ENCODE assay signal across 9 cellular contexts in genomic region chr17:31581491-31581890, GRCh38.
DNase-seq lines count a peak whose midpoint lies in the region; ATAC-seq and TF ChIP-seq lines count a peak whose summit lies in the region.
"Had no signal": no experiment of that assay in that cellular context is flagged by ENCODE, and none has a peak within 500 bp of the region (broad histone marks: within the 10 kb centered on the region; RNA-seq: fewer than 3 reads in every experiment).

No MANE protein-coding gene starts in this region.

- no peak overlapping the region for H3K4me3 Mint-ChIP-seq in activated CD4-positive, alpha-beta memory T cell treated with anti-CD3 and anti-CD28 coated beads, Interleukin-2, amount 10 ng/mL, durations not matched to agents 7 days and 5 days

- in situ Hi-C loops in ACHN (cut with HindIII; ENCODE audit: low pct_ligation_motif_present, low pct_unique_long_range_greater_than_20kb, low sequenced_read_pairs) = no loop called here

- 29 to 59% (median 45%) methylated on average over 4 of the region's 4 CpGs for WGBS in ovary, 3 donors

- POLR2A ChIA-PET in activated CD4-positive, alpha-beta memory T cell treated with anti-CD3 and anti-CD28 coated beads, Interleukin-2, amount 10 ng/mL, durations not matched to agents 7 days and 5 days (lab: Charles Lee) = no interaction called here

- H3K4me1 ChIP-seq in RWPE2 (ENCODE audit: insufficient read depth, poor library complexity, severe bottlenecking) = peaks cover 40% of the 10 kb centered on the region
- peaks cover 12% of the 10 kb centered on the region for H3K4me1 ChIP-seq in ovary (ENCODE audit: insufficient read depth)

- H3K27me3 ChIP-seq in RWPE2 (ENCODE audit: insufficient read depth, poor library complexity, severe bottlenecking) (no peaks in the 10 kb centered on the region), ovary (no peaks in the 10 kb centered on the region)

- H3K4me3 ChIP-seq in RWPE2 (ENCODE audit: severe bottlenecking) (no peak overlapping the region), fibroblast of mammary gland (ENCODE audit: control insufficient read depth, low read depth, low read length) (no peak overlapping the region), ovary (no peak overlapping the region)

- no peak for TF ChIP-seq POLR2A in ovary (IDR thresholded peaks at IDR 0.05)

- peak; percentile 54 for DNase-seq in ACHN
- no peak for DNase-seq in RWPE2 (ENCODE audit: low spot score)
- DNase-seq in fibroblast of mammary gland (ENCODE audit: low read depth) = peak; percentile 54
- peak in 3 of 5 donors; percentile 50 to 70 (median 52) for DNase-seq in ovary
- DNase-seq in activated CD4-positive, alpha-beta memory T cell treated with anti-CD3 and anti-CD28 coated beads, Interleukin-2, amount 10 ng/mL, durations not matched to agents 7 days and 5 days = no peak
- DNase-seq in NOMO-1 treated with dmso at 0.1 percent for 144 hours (lab: John Stamatoyannopoulos, UW; ENCODE audit: unreplicated experiment) = no peak
- DNase-seq: NCI-H1105 had no signal

- no peaks in the 10 kb centered on the region for H3K4me1 Mint-ChIP-seq in activated CD4-positive, alpha-beta memory T cell treated with anti-CD3 and anti-CD28 coated beads, Interleukin-2, amount 10 ng/mL, durations not matched to agents 7 days and 5 days

- H3K27ac Mint-ChIP-seq in activated CD4-positive, alpha-beta memory T cell treated with anti-CD3 and anti-CD28 coated beads, Interleukin-2, amount 10 ng/mL, durations not matched to agents 7 days and 5 days = no peak overlapping the region

- CTCF ChIA-PET in activated CD4-positive, alpha-beta memory T cell treated with anti-CD3 and anti-CD28 coated beads, Interleukin-2, amount 10 ng/mL, durations not matched to agents 7 days and 5 days (lab: Charles Lee) = no interaction called here

- ATAC-seq in RWPE2 (ENCODE audit: low read depth) (no peak), GM21717 (IDR thresholded peaks at IDR 0.05; ENCODE audit: unreplicated experiment) (no peak)
- no peak for ATAC-seq in activated CD4-positive, CD25-positive, alpha-beta regulatory T cell treated with anti-CD3 and anti-CD28 coated beads, Interleukin-2, amount 50 U/mL, for 24 hours

- peak overlapping the region; percentile 84 for H3K27ac ChIP-seq in RWPE2 (ENCODE audit: poor library complexity, severe bottlenecking)
- peak overlapping the region; percentile 39 to 68 for H3K27ac ChIP-seq in ovary

- TF ChIP-seq EP300 in ovary (IDR thresholded peaks at IDR 0.05) = no peak

- H3K9me3 ChIP-seq in RWPE2 (ENCODE audit: severe bottlenecking) (no peaks in the 10 kb centered on the region), ovary (no peaks in the 10 kb centered on the region)

- TF ChIP-seq CTCF in RWPE2 (IDR thresholded peaks at IDR 0.05; ENCODE audit: poor library complexity, severe bottlenecking) (no peak), fibroblast of mammary gland (conservative IDR thresholded peaks at IDR 0.05; ENCODE audit: control insufficient read depth, insufficient read depth, low read depth, low read length) (no peak), ovary (IDR thresholded peaks at IDR 0.05) (no peak)

- H3K27me3 Mint-ChIP-seq in activated CD4-positive, alpha-beta memory T cell treated with anti-CD3 and anti-CD28 coated beads, Interleukin-2, amount 10 ng/mL, durations not matched to agents 7 days and 5 days = no peaks in the 10 kb centered on the region

- H3K36me3 ChIP-seq in RWPE2 (ENCODE audit: low read depth) (no peaks in the 10 kb centered on the region; the same call in 1 of the 2 replicates), ovary (no peaks in the 10 kb centered on the region)

- H3K9me3 Mint-ChIP-seq in activated CD4-positive, alpha-beta memory T cell treated with anti-CD3 and anti-CD28 coated beads, Interleukin-2, amount 10 ng/mL, durations not matched to agents 7 days and 5 days = no peaks in the 10 kb centered on the region

- no peaks in the 10 kb centered on the region for H3K36me3 Mint-ChIP-seq in activated CD4-positive, alpha-beta memory T cell treated with anti-CD3 and anti-CD28 coated beads, Interleukin-2, amount 10 ng/mL, durations not matched to agents 7 days and 5 days (ENCODE audit: low read depth)

- intact Hi-C loops in ovary (cut with DNase I) = no loop called here

Comparison
In these comparisons a context has a peak if more than half of its experiments do, and no peak if none do; other contexts are left out.
1. DNase-seq: peak in ACHN (single experiment), fibroblast of mammary gland (single experiment) and ovary (3 of 5); none in RWPE2 (single experiment), activated CD4-positive, alpha-beta memory T cell treated with anti-CD3 and anti-CD28 coated beads, Interleukin-2, amount 10 ng/mL, durations not matched to agents 7 days and 5 days (single experiment) and NOMO-1 treated with dmso at 0.1 percent for 144 hours (single experiment).